In the genomic region with DNA sequence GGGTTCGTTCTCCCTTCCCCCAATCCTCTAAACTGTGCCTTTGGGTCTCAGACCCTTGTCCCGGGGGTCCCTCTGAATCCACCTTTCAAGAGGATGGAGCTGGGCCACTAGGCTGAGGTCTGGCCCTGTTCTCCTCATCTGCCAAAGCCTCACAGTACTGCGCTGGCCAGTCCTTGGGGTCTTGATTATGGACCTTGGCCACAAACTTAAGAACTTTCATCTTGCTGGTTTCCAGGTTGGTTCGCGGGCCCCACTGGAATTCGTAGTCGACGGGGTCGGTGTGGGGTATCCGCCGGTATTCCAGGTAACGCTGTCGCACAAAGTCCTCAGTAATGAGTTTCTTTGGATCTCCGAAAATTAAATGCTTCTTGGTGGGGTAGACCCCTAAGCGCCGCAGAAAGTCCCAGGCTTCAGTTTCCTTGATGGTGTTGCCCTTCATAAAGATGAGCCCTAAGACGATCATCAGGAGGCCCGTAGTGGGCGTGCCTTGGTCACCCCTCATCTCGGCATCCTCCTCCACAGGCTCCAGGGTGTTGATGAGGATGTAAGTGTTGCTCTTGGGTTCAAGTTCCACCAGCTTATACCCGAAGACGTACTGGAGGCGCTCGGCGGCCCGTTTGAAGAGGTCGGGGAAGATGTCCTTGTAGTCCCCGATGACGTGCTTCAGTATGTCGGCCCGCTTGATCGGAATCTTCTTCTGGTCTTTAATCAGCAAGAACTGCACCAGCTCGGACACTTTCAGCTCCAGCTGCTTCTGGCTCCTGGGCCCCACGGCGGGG, we compare ENCODE assay signal across 8 cellular contexts. TPM values are rescaled to one million over a fixed set of nuclear protein-coding genes. Genes with fewer than 3 reads are reported as not detected.
DNase-seq lines count a peak whose midpoint lies in the region; ATAC-seq and TF ChIP-seq lines count a peak whose summit lies in the region.

No MANE protein-coding gene starts in this region.

- DNase-seq in NCI-H82 (lab: John Stamatoyannopoulos, UW) (peak; percentile 42), NCI-H82 treated with DMSO at 0.1 percent for 48 hours (lab: John Stamatoyannopoulos, UW; ENCODE audit: unreplicated experiment) (no peak), PC-3 (peak; percentile 8), activated gamma-delta T cell treated with Interleukin-2 at 50 U/mL for 16 hours (peak; percentile 30), osteoblast (ENCODE audit: insufficient read length, low spot score, missing footprints) (no peak), tibial nerve (ENCODE audit: low spot score in 2 of 2) (peak in 1 of 2 donors; percentile 33)

- H3K79me2 ChIP-seq in PC-3 (ENCODE audit: low read length) (peaks cover 22% of the 10 kb centered on the region), osteoblast (ENCODE audit: insufficient read depth, low read length) (peaks cover 18% of the 10 kb centered on the region)

- POLR2A ChIA-PET in PC-3 (lab: Charles Lee; ENCODE audit: unreplicated experiment) = no interaction called here

- H3F3A ChIP-seq in PC-3 (ENCODE audit: low read length, unreplicated experiment) = no peaks in the 10 kb centered on the region

- H4K20me1 ChIP-seq in PC-3 (ENCODE audit: low read length) (no peaks in the 10 kb centered on the region), osteoblast (ENCODE audit: insufficient read depth, low read length) (peaks cover 8% of the 10 kb centered on the region)

- H3K4me2 ChIP-seq in PC-3 (ENCODE audit: low read length) (peak overlapping the region; percentile 91), osteoblast (ENCODE audit: insufficient read depth, low read length) (peak overlapping the region; percentile 84)

- H3K36me3 ChIP-seq in PC-3 (ENCODE audit: low read depth, low read length) = no peaks in the 10 kb centered on the region
- H3K36me3 ChIP-seq in gastroesophageal sphincter = no peaks in the 10 kb centered on the region
- no peaks in the 10 kb centered on the region for H3K36me3 ChIP-seq in osteoblast (ENCODE audit: insufficient read depth, low read length)
- H3K36me3 ChIP-seq in tibial nerve = no peaks in the 10 kb centered on the region

- H3K9ac ChIP-seq in PC-3 (ENCODE audit: low read length) = peak overlapping the region; percentile 86

- CTCF ChIA-PET in PC-3 (lab: Charles Lee) = no interaction called here

- peak overlapping the region; percentile 93 for H2AFZ ChIP-seq in PC-3 (ENCODE audit: low read length)
- H2AFZ ChIP-seq in osteoblast (ENCODE audit: low read length) = peak overlapping the region; percentile 97

- WGBS in gastroesophageal sphincter (ENCODE audit: low coverage in 1 of 2), 2 donors = 4 to 9% methylated on average over 14 to 16 of the region's 35 CpGs
- WGBS in tibial nerve, 2 donors = 4% methylated on average over 32 to 35 of the region's 35 CpGs

- TF ChIP-seq POLR2A in gastroesophageal sphincter (IDR thresholded peaks at IDR 0.05) (no peak), tibial nerve (IDR thresholded peaks at IDR 0.05) (no peak)

- intact Hi-C loops in PC-3 (cut with micrococcal nuclease) = no loop called here

- TSS peak; percentile 93 for BruUV-seq in PC-3 (replicated peaks; lab: Mats Ljungman, UMichigan)

- ATAC-seq in HG02981 (IDR thresholded peaks at IDR 0.05; ENCODE audit: unreplicated experiment) = peak; percentile 21
- ATAC-seq in PC-3 = peak; percentile 19
- ATAC-seq in gastroesophageal sphincter = peak; percentile 54

- peaks cover 20% of the 10 kb centered on the region for H3K4me1 ChIP-seq in PC-3 (ENCODE audit: insufficient read depth, low read length)
- H3K4me1 ChIP-seq in gastroesophageal sphincter = peaks cover 0 to 40% (median 5%) of the 10 kb centered on the region in 3 donors
- peaks cover 26% of the 10 kb centered on the region for H3K4me1 ChIP-seq in osteoblast (ENCODE audit: insufficient read depth, low read length)
- peaks cover 0 to 42% (median 17%) of the 10 kb centered on the region in 4 donors for H3K4me1 ChIP-seq in tibial nerve

- TF ChIP-seq EP300 in gastroesophageal sphincter (IDR thresholded peaks at IDR 0.05) (no peak), tibial nerve (IDR thresholded peaks at IDR 0.05) (no peak)

- TF ChIP-seq CTCF in PC-3 (conservative IDR thresholded peaks at IDR 0.05; ENCODE audit: low read depth, low read length) (no peak), gastroesophageal sphincter (IDR thresholded peaks at IDR 0.05) (no peak), osteoblast (IDR thresholded peaks at IDR 0.05; ENCODE audit: extremely low read depth, low read depth, low read length) (no peak), tibial nerve (IDR thresholded peaks at IDR 0.05) (no peak)

- H3K27ac ChIP-seq in PC-3 (ENCODE audit: low read length) (0 out of 2 replicates have a peak overlapping the region, but pooled peaks have one; percentile 4), gastroesophageal sphincter (peak overlapping the region; percentile 91 to 98 (median 92)), osteoblast (ENCODE audit: low read depth, low read length) (peak overlapping the region; percentile 70), tibial nerve (peak overlapping the region; percentile 86 to 98 (median 97))

- H3K9me3 ChIP-seq in PC-3 (ENCODE audit: low read length) = no peaks in the 10 kb centered on the region
- H3K9me3 ChIP-seq in gastroesophageal sphincter = no peaks in the 10 kb centered on the region
- H3K9me3 ChIP-seq in osteoblast (ENCODE audit: low read depth, low read length) = no peaks in the 10 kb centered on the region
- H3K9me3 ChIP-seq in tibial nerve = no peaks in the 10 kb centered on the region

- H3K27me3 ChIP-seq in PC-3 (ENCODE audit: low read length) (no peaks in the 10 kb centered on the region), gastroesophageal sphincter (no peaks in the 10 kb centered on the region), osteoblast (ENCODE audit: insufficient read depth, low read length) (no peaks in the 10 kb centered on the region), tibial nerve (no peaks in the 10 kb centered on the region)

- H3K4me3 ChIP-seq in PC-3 (ENCODE audit: low read length) (peak overlapping the region; percentile 90), gastroesophageal sphincter (peak overlapping the region; percentile 89 to 93), osteoblast (ENCODE audit: insufficient read depth, low read length) (peak overlapping the region; percentile 74), tibial nerve (peak overlapping the region; percentile 68 to 98 (median 86))

- H3K9me2 ChIP-seq in PC-3 (replicated peaks; ENCODE audit: low read length) = no peaks in the 10 kb centered on the region

RNA-seq across cellular contexts. Expression of a gene that starts 0.7 kb away (rescaled TPM):
- total RNA-seq in PC-3 (2014; rRNA removed) (7.0 and 8.0 TPM in 2 replicates), gastroesophageal sphincter (10 to 100 TPM; 10.6 to 16.4 (median 13.9) TPM), osteoblast (9.8 and 10.0 TPM in 2 replicates), tibial nerve (10 to 100 TPM in 2 of 4 donors, 1 to 10 TPM in 2; 7.5 to 12.8 (median 10.6) TPM)

Comparison
In these comparisons a context has a peak if more than half of its experiments do, and no peak if none do; other contexts are left out.
1. DNase-seq: peak in NCI-H82 (single experiment), PC-3 (single experiment) and activated gamma-delta T cell treated with Interleukin-2 at 50 U/mL for 16 hours (single experiment); none in NCI-H82 treated with DMSO at 0.1 percent for 48 hours (single experiment) and osteoblast (single experiment).
2. H3K27ac ChIP-seq: peak in every context shown above with its lines; median percentile 97 in tibial nerve; 92 in gastroesophageal sphincter; 70 in osteoblast; 4 in PC-3.
3. Peak in every context shown above with its lines, with median percentiles within 50 percentile points of each other: ATAC-seq and H3K4me3 ChIP-seq.